15 cellular contexts compared by ENCODE assay signal in the genomic region with DNA sequence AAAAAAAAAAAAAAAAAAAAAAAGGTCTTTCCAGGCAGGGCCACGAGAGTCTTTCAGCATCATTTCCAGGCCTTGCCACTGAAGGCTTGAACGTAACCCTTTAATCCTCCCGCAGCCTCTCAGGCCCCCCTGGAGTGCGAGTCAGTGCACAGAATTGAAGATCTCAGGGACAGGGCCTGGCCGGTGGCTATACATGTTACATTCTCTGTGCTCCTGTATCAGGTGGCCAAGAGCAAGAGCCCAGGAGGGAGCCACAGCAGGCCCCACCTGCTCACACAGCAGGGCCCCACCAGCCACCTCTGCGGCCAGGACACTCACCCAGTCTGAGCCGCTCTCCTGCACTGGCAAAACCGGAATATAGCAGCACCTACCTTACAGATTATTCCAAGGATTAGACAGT. TPM values are rescaled to one million over a fixed set of nuclear protein-coding genes. Genes with fewer than 3 reads are reported as not detected.
A peak's percentile ranks its signal among the peaks of the same experiment; 100 is the strongest.
DNase-seq lines count a peak whose midpoint lies in the region; ATAC-seq lines count a peak whose summit lies in the region.
"Had no signal": no experiment of that assay in that cellular context is flagged by ENCODE, and none has a peak within 500 bp of the region (broad histone marks: within the 10 kb centered on the region; RNA-seq: fewer than 3 reads in every experiment).

No MANE protein-coding gene starts in this region.

- no peak overlapping the region for H3K4me3 Mint-ChIP-seq in T-helper 17 cell

- DNase-seq in D341Med (ENCODE audit: low spot score) (peak; percentile 53), DMS53 treated with DMSO at 0.1 percent for 48 hours (lab: John Stamatoyannopoulos, UW; ENCODE audit: unreplicated experiment) (peak; percentile 27), NCI-H510A (lab: John Stamatoyannopoulos, UW) (peak; percentile 96), dedifferentiated amniotic fluid mesenchymal stem cell (ENCODE audit: extremely low spot score) (peak; percentile 11), LoVo (ENCODE audit: low spot score) (no peak), T-helper 17 cell (no peak)
- DNase-seq: ACHN, GF-D8, NCI-H1436 treated with DMSO at 0.1 percent for 48 hours, NCI-H2081 treated with DMSO at 0.1 percent for 48 hours, NCI-H526 treated with DMSO at 0.1 percent for 48 hours, SHP77 had no signal

- ATAC-seq in GM21737 (IDR thresholded peaks at IDR 0.05; ENCODE audit: unreplicated experiment) (no peak), T-helper 17 cell (no peak)
- ATAC-seq: HCT116, K562 had no signal

- no peak overlapping the region for H3K27ac Mint-ChIP-seq in T-helper 17 cell

- peaks cover 2% of the 10 kb centered on the region for H3K4me1 Mint-ChIP-seq in T-helper 17 cell

- no peaks in the 10 kb centered on the region for H3K36me3 Mint-ChIP-seq in T-helper 17 cell (ENCODE audit: low read depth)

- H3K27me3 Mint-ChIP-seq in T-helper 17 cell: peaks cover 11% of the 10 kb centered on the region

- H3K9me3 ChIP-seq in T-helper 17 cell (ENCODE audit: control insufficient read depth, low read length, poor library complexity, severe bottlenecking): no peaks in the 10 kb centered on the region

RNA-seq across cellular contexts. Expression of a gene that starts 34.1 kb away (rescaled TPM):
- 1 to 10 TPM; 3.7 to 4.9 TPM for total RNA-seq in T-helper 17 cell

Comparison
In these comparisons a context has a peak if more than half of its experiments do, and no peak if none do; other contexts are left out.
1. DNase-seq: peak in D341Med (single experiment), DMS53 treated with DMSO at 0.1 percent for 48 hours (single experiment), NCI-H510A (single experiment) and dedifferentiated amniotic fluid mesenchymal stem cell (single experiment); none in LoVo (single experiment) and T-helper 17 cell (0 of 3).